In genomic region chr2:159090514-159091201, GRCh38 we compare ENCODE assay signal across 8 cellular contexts.
DNase-seq lines count a peak whose midpoint lies in the region; ATAC-seq lines count a peak whose summit lies in the region.

No MANE protein-coding gene starts in this region.

- peak; percentile 67 for ATAC-seq in GM18511 (IDR thresholded peaks at IDR 0.05; ENCODE audit: unreplicated experiment)
- ATAC-seq in HG02885 (IDR thresholded peaks at IDR 0.05; ENCODE audit: poor library complexity, unreplicated experiment): peak; percentile 90
- peak; percentile 36 for ATAC-seq in activated T-helper 17 cell treated with anti-CD3 and anti-CD28 coated beads, Interleukin-2, amount 50 U/mL, for 72 hours (replicated peaks)
- no peak for ATAC-seq in GM21737 (IDR thresholded peaks at IDR 0.05; ENCODE audit: unreplicated experiment)

- peaks cover 38% of the 10 kb centered on the region for H3K4me1 Mint-ChIP-seq in activated T-helper 17 cell treated with anti-CD3 and anti-CD28 coated beads, Interleukin-2, amount 50 U/mL, for 72 hours

- H3K27me3 Mint-ChIP-seq in activated T-helper 17 cell treated with anti-CD3 and anti-CD28 coated beads, Interleukin-2, amount 50 U/mL, for 72 hours: no peaks in the 10 kb centered on the region

- H3K27me3 ChIP-seq in layer of hippocampus (ENCODE audit: control insufficient read depth, insufficient read depth, low read length): no peaks in the 10 kb centered on the region

- H3K4me3 Mint-ChIP-seq in activated T-helper 17 cell treated with anti-CD3 and anti-CD28 coated beads, Interleukin-2, amount 50 U/mL, for 72 hours: peak overlapping the region; percentile 15

- peak overlapping the region; percentile 27 for H3K27ac ChIP-seq in layer of hippocampus (ENCODE audit: low read depth, low read length)

- peak overlapping the region; percentile 6 for H3K27ac Mint-ChIP-seq in activated T-helper 17 cell treated with anti-CD3 and anti-CD28 coated beads, Interleukin-2, amount 50 U/mL, for 72 hours

- H3K9me3 Mint-ChIP-seq in activated T-helper 17 cell treated with anti-CD3 and anti-CD28 coated beads, Interleukin-2, amount 50 U/mL, for 72 hours: no peaks in the 10 kb centered on the region

- DNase-seq in pons (ENCODE audit: low spot score) (no peak), anterior cingulate cortex (lab: John Stamatoyannopoulos, UW) (no peak)
- no peak for DNase-seq in effector CD4-positive, alpha-beta T cell

- H3K36me3 Mint-ChIP-seq in activated T-helper 17 cell treated with anti-CD3 and anti-CD28 coated beads, Interleukin-2, amount 50 U/mL, for 72 hours (ENCODE audit: low read depth): no peaks in the 10 kb centered on the region
